10 cellular contexts compared by ENCODE assay signal in the genomic region with DNA sequence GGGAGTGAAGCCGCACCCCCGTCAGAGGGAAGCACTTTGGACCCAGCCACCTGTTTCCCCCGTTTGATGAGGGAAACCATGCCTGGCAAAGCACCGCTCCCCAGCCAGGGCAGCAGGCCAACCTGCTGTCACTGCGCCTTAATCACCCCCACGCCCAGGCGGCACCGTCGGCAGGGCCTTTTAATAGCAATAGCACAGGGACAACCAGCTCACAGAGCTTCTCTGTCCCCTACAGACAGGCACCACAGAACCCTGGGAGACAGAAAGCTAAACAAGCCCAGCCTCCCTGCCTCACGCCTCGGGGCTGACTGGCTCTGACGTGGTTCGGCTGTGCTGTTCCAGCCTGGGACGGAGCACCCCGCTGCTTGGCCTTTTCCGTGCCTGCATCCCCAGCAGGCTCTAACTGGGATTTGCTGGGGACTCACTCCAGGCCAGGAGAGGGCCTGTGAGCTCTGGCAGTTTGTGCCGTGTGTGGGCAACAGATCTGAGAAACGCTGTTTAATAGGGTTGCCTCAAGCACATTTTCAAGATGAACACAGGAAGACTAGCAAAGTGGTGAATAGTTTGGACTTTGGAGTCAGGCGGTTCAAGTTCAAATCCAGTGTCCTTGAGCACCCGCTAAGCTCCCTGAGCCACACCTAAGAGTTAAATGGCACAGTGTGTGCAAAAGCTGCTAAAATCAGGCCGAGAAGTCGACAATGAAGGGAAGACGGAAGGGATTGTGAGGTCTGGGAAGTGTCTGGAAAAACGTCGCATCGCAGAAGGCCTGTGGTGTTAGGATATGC.
DNase-seq lines count a peak whose midpoint lies in the region; ATAC-seq and TF ChIP-seq lines count a peak whose summit lies in the region.
"Had no signal": no experiment of that assay in that cellular context is flagged by ENCODE, and none has a peak within 500 bp of the region (broad histone marks: within the 10 kb centered on the region; RNA-seq: fewer than 3 reads in every experiment).

No MANE protein-coding gene starts in this region.

- peak; percentile 72 for ATAC-seq in esophagus mucosa
- no peak for ATAC-seq in GM21526 (IDR thresholded peaks at IDR 0.05; ENCODE audit: low FRiP score, unreplicated experiment)
- no peak for ATAC-seq in activated CD4-positive, alpha-beta T cell treated with anti-CD3 and anti-CD28 coated beads for 36 hours

- no peak overlapping the region for H3K4me3 Mint-ChIP-seq in activated CD4-positive, alpha-beta T cell treated with anti-CD3 and anti-CD28 coated beads for 36 hours

- H3K27ac ChIP-seq in neutrophil = peak overlapping the region; percentile 64
- H3K27ac ChIP-seq: ovary had no signal

- H3K36me3 ChIP-seq in neutrophil = no peaks in the 10 kb centered on the region
- H3K36me3 ChIP-seq: ovary had no signal

- no peaks in the 10 kb centered on the region for H3K27me3 ChIP-seq in neutrophil
- H3K27me3 ChIP-seq: ovary had no signal

- H3K27me3 Mint-ChIP-seq in activated CD4-positive, alpha-beta T cell treated with anti-CD3 and anti-CD28 coated beads for 36 hours = no peaks in the 10 kb centered on the region

- H3K36me3 Mint-ChIP-seq in activated CD4-positive, alpha-beta T cell treated with anti-CD3 and anti-CD28 coated beads for 36 hours (ENCODE audit: low read depth) = no peaks in the 10 kb centered on the region

- peak; percentile 38 for DNase-seq in EH (ENCODE audit: low read depth)
- peak; percentile 84 for DNase-seq in NCI-H2171 treated with DMSO at 0.1 percent for 48 hours (lab: John Stamatoyannopoulos, UW)
- DNase-seq in GM19238 (ENCODE audit: insufficient read length, low spot score) = no peak
- no peak for DNase-seq in activated CD4-positive, alpha-beta T cell treated with anti-CD3 and anti-CD28 coated beads for 36 hours
- no peak for DNase-seq in central memory CD4-positive, alpha-beta T cell
- DNase-seq: dermis blood vessel endothelial cell, ovary had no signal

- intact Hi-C loops in activated CD4-positive, alpha-beta T cell treated with anti-CD3 and anti-CD28 coated beads for 36 hours (cut with DNase I, micrococcal nuclease) = no loop called here

- no peak for TF ChIP-seq CTCF in neutrophil (IDR thresholded peaks at IDR 0.05)

- peaks cover 28 to 37% of the 10 kb centered on the region in 2 experiments for H3K4me1 ChIP-seq in neutrophil (ENCODE audit: control insufficient read depth in 1 of 2, insufficient read depth in 1 of 2, low read depth in 1 of 2, low read length in 1 of 2)

- peaks cover 9% of the 10 kb centered on the region for H3K4me1 Mint-ChIP-seq in activated CD4-positive, alpha-beta T cell treated with anti-CD3 and anti-CD28 coated beads for 36 hours

- no peak overlapping the region for H3K4me3 ChIP-seq in neutrophil (ENCODE audit: low read depth in 1 of 2, low read length in 1 of 2)
- H3K4me3 ChIP-seq: ovary had no signal

- CTCF ChIA-PET in activated CD4-positive, alpha-beta T cell treated with anti-CD3 and anti-CD28 coated beads for 36 hours (lab: Charles Lee) = interaction anchor here (0.5 kb wide), 1 partner anchor 110 kb away, joined by 4 read pairs; no protein-coding TSS in a partner anchor

- H3K9me3 ChIP-seq in neutrophil = no peaks in the 10 kb centered on the region
- H3K9me3 ChIP-seq: ovary had no signal

- POLR2A ChIA-PET in activated CD4-positive, alpha-beta T cell treated with anti-CD3 and anti-CD28 coated beads for 36 hours (lab: Charles Lee) = no interaction called here

- H3K27ac Mint-ChIP-seq in activated CD4-positive, alpha-beta T cell treated with anti-CD3 and anti-CD28 coated beads for 36 hours = no peak overlapping the region

- H3K9me3 Mint-ChIP-seq in activated CD4-positive, alpha-beta T cell treated with anti-CD3 and anti-CD28 coated beads for 36 hours (ENCODE audit: low read depth) = no peaks in the 10 kb centered on the region

Comparison
In these comparisons a context has a peak if more than half of its experiments do, and no peak if none do; other contexts are left out.
1. DNase-seq: peak in EH (single experiment) and NCI-H2171 treated with DMSO at 0.1 percent for 48 hours (single experiment); none in GM19238 (single experiment), activated CD4-positive, alpha-beta T cell treated with anti-CD3 and anti-CD28 coated beads for 36 hours (single experiment) and central memory CD4-positive, alpha-beta T cell (single experiment).